Comparison of ENCODE assay signal across 21 cellular contexts in the genomic region with DNA sequence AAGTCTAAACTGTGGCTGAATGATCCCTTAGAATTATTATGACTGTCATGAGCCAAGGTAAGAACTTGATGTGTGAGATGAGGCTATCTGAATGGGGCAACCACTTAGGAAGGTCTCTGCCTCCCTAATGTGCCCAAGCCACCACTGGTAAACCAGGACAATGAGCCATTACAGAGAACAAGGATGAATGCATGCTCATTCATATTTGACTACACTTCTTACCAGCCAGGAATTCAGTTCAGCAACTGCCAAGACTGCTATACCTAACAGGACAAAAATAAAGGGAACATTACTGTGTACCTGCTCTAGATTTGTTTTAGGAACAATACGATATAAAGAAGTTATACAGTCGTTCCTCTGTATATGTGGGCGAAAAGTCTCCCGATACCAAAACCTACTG.
"Had no signal": no experiment of that assay in that cellular context is flagged by ENCODE, and none has a peak within 500 bp of the region (broad histone marks: within the 10 kb centered on the region; RNA-seq: fewer than 3 reads in every experiment).

No MANE protein-coding gene starts in this region.

- H3K9me3 ChIP-seq: prostate gland, spleen, testis, upper lobe of right lung had no signal

- H3K4me1 ChIP-seq: testis had no signal

- H3K4me3 ChIP-seq: prostate gland, spleen, testis, upper lobe of right lung had no signal

- H3K36me3 ChIP-seq: prostate gland, spleen, upper lobe of right lung had no signal

- ATAC-seq: activated CD8-positive, alpha-beta T cell treated with anti-CD3 and anti-CD28 coated beads for 36 hours; effector memory CD8-positive, alpha-beta T cell; left lobe of liver; sciatic nerve; stimulated activated memory B cell treated with anti-CD40 and anti-IgM and Interleukin-4, amounts not matched to agents 10 μg/mL and 1 μg/mL and 100 μg/mL, for 72 hours; upper lobe of right lung had no signal

- H3K27ac ChIP-seq: prostate gland, spleen, testis, upper lobe of right lung had no signal

- H3K27me3 ChIP-seq: spleen, testis, upper lobe of right lung had no signal

- DNase-seq: activated B cell treated with CpG ODN at 0.5 μM for 24 hours; activated CD4-positive, alpha-beta T cell treated with anti-CD3 and anti-CD28 coated beads for 4 hours; activated CD8-positive, alpha-beta T cell treated with anti-CD3 and anti-CD28 coated beads for 36 hours; activated naive CD4-positive, alpha-beta T cell treated with Interleukin-2 at 50 U/mL for 16 hours; activated T-cell treated with anti-CD3 and anti-CD28 coated beads, Interleukin-2, amount 50 U/mL, for 24 hours; effector memory CD8-positive, alpha-beta T cell; hippocampal formation; islet precursor cell; mammary epithelial cell; midbrain; nucleus accumbens; spleen; stimulated activated CD4-positive, alpha-beta T cell treated with anti-CD3 and anti-CD28 coated beads, Interleukin-4, amount 100 ng/mL, for 4 hours; T-helper 1 cell; T-helper 9 cell; testis; upper lobe of right lung had no signal
